18 cellular contexts compared by ENCODE assay signal in genomic region chr9:120368799-120369198, GRCh38.
DNase-seq lines count a peak whose midpoint lies in the region; ATAC-seq and TF ChIP-seq lines count a peak whose summit lies in the region.
"Had no signal": no experiment of that assay in that cellular context is flagged by ENCODE, and none has a peak within 500 bp of the region (broad histone marks: within the 10 kb centered on the region; RNA-seq: fewer than 3 reads in every experiment).

No MANE protein-coding gene starts in this region.

- no peaks in the 10 kb centered on the region for H3K9me3 ChIP-seq in right atrium auricular region
- H3K9me3 ChIP-seq in endodermal cell (ENCODE audit: control insufficient read depth, low read length): no peaks in the 10 kb centered on the region
- no peaks in the 10 kb centered on the region for H3K9me3 ChIP-seq in tibial artery
- H3K9me3 ChIP-seq in upper lobe of right lung: no peaks in the 10 kb centered on the region
- H3K9me3 ChIP-seq in effector memory CD4-positive, alpha-beta T cell (ENCODE audit: control insufficient read depth, low read length): no peaks in the 10 kb centered on the region
- H3K9me3 ChIP-seq: A549 had no signal

- peaks cover 34% of the 10 kb centered on the region for H3K27me3 Mint-ChIP-seq in endodermal cell (ENCODE audit: insufficient read depth)
- H3K27me3 Mint-ChIP-seq: B cell had no signal

- H3K36me3 ChIP-seq in right atrium auricular region (no peaks in the 10 kb centered on the region), endodermal cell (ENCODE audit: control insufficient read depth, insufficient read depth, low read length) (no peaks in the 10 kb centered on the region), tibial artery (no peaks in the 10 kb centered on the region), upper lobe of right lung (no peaks in the 10 kb centered on the region)
- H3K36me3 ChIP-seq in effector memory CD4-positive, alpha-beta T cell (ENCODE audit: control insufficient read depth, insufficient read depth, low read length): no peaks in the 10 kb centered on the region

- H3K4me3 ChIP-seq in right atrium auricular region: no peak overlapping the region
- no peak overlapping the region for H3K4me3 ChIP-seq in endodermal cell (ENCODE audit: low read length)
- H3K4me3 ChIP-seq in tibial artery: no peak overlapping the region
- H3K4me3 ChIP-seq in upper lobe of right lung: no peak overlapping the region
- no peak overlapping the region for H3K4me3 ChIP-seq in effector memory CD4-positive, alpha-beta T cell (ENCODE audit: insufficient read depth, low read depth, low read length, poor library complexity, severe bottlenecking)
- H3K4me3 ChIP-seq: A549 had no signal

- no peaks in the 10 kb centered on the region for H3K4me1 ChIP-seq in right atrium auricular region
- peaks cover 3% of the 10 kb centered on the region for H3K4me1 ChIP-seq in endodermal cell (ENCODE audit: control insufficient read depth, insufficient read depth, low read length)
- peaks cover 0 to 6% (median 0%) of the 10 kb centered on the region in 4 donors for H3K4me1 ChIP-seq in tibial artery
- H3K4me1 ChIP-seq in upper lobe of right lung: no peaks in the 10 kb centered on the region
- H3K4me1 ChIP-seq in effector memory CD4-positive, alpha-beta T cell (ENCODE audit: control insufficient read depth, insufficient read depth, low read length, poor library complexity, severe bottlenecking): no peaks in the 10 kb centered on the region

- H3K27ac ChIP-seq in right atrium auricular region (no peak overlapping the region), endodermal cell (ENCODE audit: low read depth, low read length) (no peak overlapping the region), tibial artery (no peak overlapping the region), upper lobe of right lung (no peak overlapping the region)
- no peak overlapping the region for H3K27ac ChIP-seq in effector memory CD4-positive, alpha-beta T cell (ENCODE audit: insufficient read depth, low read length, poor library complexity, severe bottlenecking)
- H3K27ac ChIP-seq: A549 had no signal

- H3K36me3 Mint-ChIP-seq in endodermal cell (ENCODE audit: low read depth): no peaks in the 10 kb centered on the region

- no peak for TF ChIP-seq CTCF in right atrium auricular region (IDR thresholded peaks at IDR 0.05)
- TF ChIP-seq CTCF in endodermal cell (conservative IDR thresholded peaks at IDR 0.05): no peak
- no peak for TF ChIP-seq CTCF in tibial artery (IDR thresholded peaks at IDR 0.05)
- TF ChIP-seq CTCF in upper lobe of right lung (IDR thresholded peaks at IDR 0.05): no peak

- intact Hi-C loops in cardiac septum (cut with DNase I) (no loop called here), tibial artery (cut with DNase I; ENCODE audit: low total_unique reads) (no loop called here), upper lobe of right lung (cut with DNase I) (no loop called here)

- H3K27ac Mint-ChIP-seq in endodermal cell: no peak overlapping the region
- H3K27ac Mint-ChIP-seq: B cell had no signal

- peaks cover 6% of the 10 kb centered on the region for H3K9me3 Mint-ChIP-seq in endodermal cell

- no peak overlapping the region for H3K4me3 Mint-ChIP-seq in endodermal cell
- H3K4me3 Mint-ChIP-seq: B cell had no signal

- ATAC-seq in upper lobe of right lung: no peak
- ATAC-seq: A549, PC-3 had no signal

- 88 to 98% methylated on average over 1 of the region's 1 CpG for WGBS in endodermal cell (ENCODE audit: insufficient coverage in 1 of 2, insufficient read length in 1 of 2), 2 experiments

- no peak overlapping the region for H3K9ac ChIP-seq in endodermal cell (ENCODE audit: extremely low read depth, low read length, poor library complexity, severe bottlenecking)

- H3K27me3 ChIP-seq in right atrium auricular region (no peaks in the 10 kb centered on the region), endodermal cell (ENCODE audit: control insufficient read depth, insufficient read depth, low read length, poor library complexity, severe bottlenecking) (peaks cover 12% of the 10 kb centered on the region), tibial artery (no peaks in the 10 kb centered on the region), upper lobe of right lung (no peaks in the 10 kb centered on the region)
- no peaks in the 10 kb centered on the region for H3K27me3 ChIP-seq in effector memory CD4-positive, alpha-beta T cell (replicated peaks; ENCODE audit: control insufficient read depth, insufficient read depth, low read length, poor library complexity, severe bottlenecking)

- H3K4me1 Mint-ChIP-seq in endodermal cell: peaks cover 2% of the 10 kb centered on the region
- H3K4me1 Mint-ChIP-seq: B cell had no signal

- DNase-seq in cardiac septum (ENCODE audit: low spot score): peak; percentile 20
- no peak for DNase-seq in right atrium auricular region (ENCODE audit: low spot score)
- peak; percentile 12 for DNase-seq in NCI-H69 (lab: John Stamatoyannopoulos, UW)
- peak; percentile 45 for DNase-seq in endodermal cell
- DNase-seq in tibial artery: peak; percentile 5 to 20
- no peak for DNase-seq in NCI-H128 (lab: John Stamatoyannopoulos, UW; ENCODE audit: unreplicated experiment)
- no peak for DNase-seq in upper lobe of right lung
- DNase-seq in effector memory CD4-positive, alpha-beta T cell: no peak
- DNase-seq: DMS53, GDM1, KBM-7, NCI-H1105, NCI-H2029 treated with DMSO at 0.1 percent for 48 hours, NCI-H524 treated with DMSO at 0.1 percent for 48 hours, PC-3, SHP77 had no signal

Comparison
In these comparisons a context has a peak if more than half of its experiments do, and no peak if none do; other contexts are left out.
1. DNase-seq: peak in cardiac septum (single experiment), NCI-H69 (single experiment), endodermal cell (single experiment) and tibial artery (2 of 2); none in right atrium auricular region (single experiment), NCI-H128 (single experiment), upper lobe of right lung (single experiment) and effector memory CD4-positive, alpha-beta T cell (0 of 3).